9 cellular contexts compared by ENCODE assay signal in genomic region chr4:69170233-69171134, GRCh38. TPM values are rescaled to one million over a fixed set of nuclear protein-coding genes. Genes with fewer than 3 reads are reported as not detected.
DNase-seq lines count a peak whose midpoint lies in the region; ATAC-seq, FAIRE-seq and TF ChIP-seq lines count a peak whose summit lies in the region.
"Not testable (repeated sequence)": the region's sequence is repeated elsewhere in the genome, so short reads cannot be mapped to it uniquely, and the experiment has no call there.
"Had no signal": no experiment of that assay in that cellular context is flagged by ENCODE, and none has a peak within 500 bp of the region (broad histone marks: within the 10 kb centered on the region; RNA-seq: fewer than 3 reads in every experiment).

No MANE protein-coding gene starts in this region.

- ATAC-seq in GM21528 (IDR thresholded peaks at IDR 0.05; ENCODE audit: low FRiP score, unreplicated experiment) (peak; percentile 80), HG03460 (IDR thresholded peaks at IDR 0.05; ENCODE audit: unreplicated experiment) (peak; percentile 81)

- not testable (repeated sequence) for H3K56ac ChIP-seq in H1 (replicated peaks; ENCODE audit: insufficient read length, low read depth, low read length)

- not testable (repeated sequence) for TF ChIP-seq EP300 in H1 (IDR thresholded peaks at IDR 0.05; ENCODE audit: borderline replicate concordance in 1 of 2, low read depth in 2 of 2, low read length in 2 of 2)

- DNase-seq in GF-D8 (lab: John Stamatoyannopoulos, UW) (peak; percentile 18), NCI-H226 (peak; percentile 8), H1 (ENCODE audit: low read depth in 1 of 2, low spot score in 2 of 2) (peak in 1 of 2 experiments; percentile 56), superior temporal gyrus (ENCODE audit: extremely low spot score) (peak; percentile 71)

- H3K9me3 ChIP-seq in H1 (ENCODE audit: insufficient read depth in 2 of 2, low read depth in 1 of 2, low read length in 1 of 2); liver (ENCODE audit: control insufficient read depth in 4 of 4, low read length in 3 of 4): not testable (repeated sequence)

- H3K27me3 ChIP-seq in H1 (replicated peaks in 1 of 4; ENCODE audit: control insufficient read depth in 3 of 4, extremely low read depth in 1 of 4, insufficient read depth in 3 of 4, low read length in 3 of 4); liver (ENCODE audit: control insufficient read depth in 4 of 4, insufficient read depth in 4 of 4, low read length in 3 of 4): not testable (repeated sequence)

- FAIRE-seq in H1 (lab: Jason Lieb, UNC) = peak; percentile 80

- not testable (repeated sequence) for H4K91ac ChIP-seq in H1 (replicated peaks; ENCODE audit: insufficient read length, low read length)

- not testable (repeated sequence) for H3K23ac ChIP-seq in H1 (ENCODE audit: insufficient read length)

- H2AFZ ChIP-seq in H1 (ENCODE audit: low read length) = not testable (repeated sequence)

- H2BK15ac ChIP-seq in H1 (ENCODE audit: low read length) = not testable (repeated sequence)

- WGBS in H1 (ENCODE audit: extremely low coverage in 1 of 2, insufficient coverage in 1 of 2, insufficient read length in 1 of 2, insufficient replicate concordance in 2 of 2, low coverage in 1 of 2, low lambda C conversion rate in 2 of 2, missing lambda C conversion rate in 1 of 2), 2 experiments = 63% methylated on average over 2 of the region's 2 CpGs; no CpG with 5 or more reads in 1 of the 2 experiments
- WGBS in liver = 19% methylated on average over 2 of the region's 2 CpGs

- H3K4ac ChIP-seq in H1 (replicated peaks; ENCODE audit: insufficient read length, low read depth, low read length) = not testable (repeated sequence)

- H3K9ac ChIP-seq in H1 (replicated peaks in 1 of 4; ENCODE audit: extremely low read depth in 1 of 4, low read depth in 3 of 4, low read length in 3 of 4) = not testable (repeated sequence)
- peak overlapping the region in 1 of 2 donors; percentile 84 for H3K9ac ChIP-seq in liver (ENCODE audit: low read depth in 1 of 2, low read length in 2 of 2)

- CTCF ChIA-PET in H1 (lab: Charles Lee; ENCODE audit: partially characterized antibody) = interaction anchor here (0.6 to 2.2 kb wide), 21 partner anchors 9 to 1315 kb away, joined by 3 to 14 read pairs (median 3); no protein-coding TSS in a partner anchor

- not testable (repeated sequence) for H3K4me2 ChIP-seq in H1 (ENCODE audit: insufficient read depth in 1 of 2, low read depth in 2 of 2, low read length in 2 of 2)

- not testable (repeated sequence) for H2BK5ac ChIP-seq in H1 (ENCODE audit: low read depth, low read length)

- H2BK120ac ChIP-seq in H1 (replicated peaks; ENCODE audit: low read depth, low read length) = not testable (repeated sequence)

- H3K4me3 ChIP-seq in H1 (ENCODE audit: extremely low read depth in 1 of 4, insufficient read depth in 2 of 4, low read depth in 3 of 4, low read length in 4 of 4); liver (ENCODE audit: low read depth in 1 of 3, low read length in 3 of 3): not testable (repeated sequence)

- TF ChIP-seq CTCF in VCaP (conservative IDR thresholded peaks at IDR 0.05) = peak; percentile 74
- TF ChIP-seq CTCF in H1 (IDR thresholded peaks at IDR 0.05; ENCODE audit: control extremely low read depth in 1 of 3, insufficient read depth in 1 of 3, low read depth in 1 of 3, low read length in 3 of 3) = peak in 2 of 3 experiments; percentile 43 to 44; a peak in 3 of 4 replicates
- TF ChIP-seq CTCF in liver (IDR thresholded peaks at IDR 0.05; ENCODE audit: low read depth, low read length, missing input control) = peak; percentile 67

- not testable (repeated sequence) for H2AK5ac ChIP-seq in H1 (ENCODE audit: low read depth, low read length)

- not testable (repeated sequence) for H4K8ac ChIP-seq in H1 (ENCODE audit: extremely low read depth, insufficient read depth, low read length)

- not testable (repeated sequence) for H3K36me3 ChIP-seq in H1 (ENCODE audit: control insufficient read depth in 2 of 4, insufficient read depth in 4 of 4, low read length in 3 of 4); liver (ENCODE audit: control insufficient read depth in 4 of 4, insufficient read depth in 3 of 4, low read depth in 1 of 4, low read length in 3 of 4)

- not testable (repeated sequence) for H3K18ac ChIP-seq in H1 (ENCODE audit: extremely low read depth, low read length)

- not testable (repeated sequence) for H3K14ac ChIP-seq in H1 (ENCODE audit: insufficient read length)

- H3K79me2 ChIP-seq in H1 (ENCODE audit: control insufficient read depth in 1 of 2, insufficient read depth in 2 of 2, low read length in 2 of 2) = not testable (repeated sequence)

- H3K4me1 ChIP-seq in H1 (replicated peaks in 1 of 4; ENCODE audit: control insufficient read depth in 3 of 4, insufficient read depth in 4 of 4, low read length in 3 of 4); liver (ENCODE audit: control insufficient read depth in 4 of 4, insufficient read depth in 4 of 4, low read length in 3 of 4): not testable (repeated sequence)

- not testable (repeated sequence) for H3K27ac ChIP-seq in VCaP; H1 (ENCODE audit: low read depth, low read length)
- peak overlapping the region in 1 of 2 donors; percentile 31 for H3K27ac ChIP-seq in liver (ENCODE audit: low read depth in 1 of 2, low read length in 2 of 2)

- POLR2A ChIA-PET in H1 (lab: Charles Lee; ENCODE audit: partially characterized antibody) = interaction anchor here (0.9 kb wide), 1 partner anchor 265 kb away, joined by 4 read pairs; no protein-coding TSS in a partner anchor

- not testable (repeated sequence) for H2BK12ac ChIP-seq in H1 (ENCODE audit: low read depth, low read length)

- H3K23me2 ChIP-seq in H1 (ENCODE audit: low read depth, low read length) = not testable (repeated sequence)

- TF ChIP-seq RAD21 in H1 (IDR thresholded peaks at IDR 0.05 in 1 of 2, conservative IDR thresholded peaks at IDR 0.05 in 1 of 2; ENCODE audit: low read depth in 2 of 2, low read length in 2 of 2) (peak; percentile 65 to 68), liver (IDR thresholded peaks at IDR 0.05) (peak; percentile 77 to 79)

- not testable (repeated sequence) for H3K79me1 ChIP-seq in H1 (ENCODE audit: low read depth, low read length)

- not testable (repeated sequence) for H4K20me1 ChIP-seq in H1 (replicated peaks in 1 of 2; ENCODE audit: control insufficient read depth in 1 of 2, insufficient read depth in 2 of 2, low read length in 2 of 2)

- H2BK20ac ChIP-seq in H1 (ENCODE audit: low read length) = not testable (repeated sequence)

- TF ChIP-seq POLR2A in H1 (IDR thresholded peaks at IDR 0.05; ENCODE audit: control extremely low read depth in 1 of 2, low read depth in 2 of 2, low read length in 2 of 2) = not testable (repeated sequence)

- not testable (repeated sequence) for H4K5ac ChIP-seq in H1 (ENCODE audit: insufficient read length, low read depth, low read length)

RNA-seq across cellular contexts. Expression of gene UGT2B11, which starts 44.1 kb away (rescaled TPM):
- not detected in 2 replicates for total RNA-seq in H1 (2021; fragmentation: NEBNext Ultra II Directional; extraction: Animal tissue kit (Norgen Biotek cat#: 25700))
- polyA plus RNA-seq in H1 (2011; rRNA removed) = not detected in 2 replicates
- not detected for polyA plus RNA-seq in H1 (2011; cell fraction: cytosol; rRNA removed)
- not detected for polyA plus RNA-seq in H1 (2011; cell fraction: nucleus; rRNA removed)
- not detected in 4 replicates for polyA plus RNA-seq in H1 (2012, experiment 1 of 2)
- not detected for polyA plus RNA-seq in H1 (2012, experiment 2 of 2)
- not detected for polyA plus RNA-seq in H1 (2013, experiment 1 of 2)
- polyA plus RNA-seq in H1 (2013, experiment 2 of 2) = not detected
- not detected in 2 replicates for polyA minus RNA-seq in H1 (2011; rRNA and poly(A)+ RNA removed)
- polyA minus RNA-seq in H1 (2011; cell fraction: cytosol; rRNA and poly(A)+ RNA removed) = not detected
- polyA minus RNA-seq in H1 (2011; cell fraction: nucleus; rRNA and poly(A)+ RNA removed) = not detected
- total RNA-seq in liver = 1 to 10 TPM in 1 of 2 donors, under 1 TPM in 1; 0.05 to 1.0 TPM
- polyA plus RNA-seq in liver = 1 to 10 TPM in 1 of 2 donors, under 1 TPM in 1; 0.39 to 3.3 TPM
- total RNA-seq: mesenteric fat pad had no signal
